1 cellular context compared by ENCODE assay signal in the genomic region with DNA sequence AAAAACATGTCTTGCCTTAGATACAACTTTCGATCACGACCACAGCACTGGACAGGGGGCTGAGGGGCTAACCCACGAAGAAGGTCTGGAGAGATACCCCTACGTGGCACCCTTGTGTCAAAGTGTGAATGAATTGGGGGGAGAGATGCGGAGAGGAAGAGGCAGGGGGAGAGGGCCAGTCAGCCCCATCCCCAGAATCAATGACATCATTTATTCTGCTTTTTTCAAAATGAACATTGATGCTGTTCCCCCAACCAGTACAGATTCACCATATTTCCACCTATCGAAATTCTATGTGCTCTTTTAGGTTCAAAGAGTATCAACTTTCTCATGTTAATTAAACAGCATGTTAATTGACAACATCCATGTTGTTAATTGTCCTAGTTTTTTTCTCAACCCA.
A peak's percentile ranks its signal among the peaks of the same experiment; 100 is the strongest.
TF ChIP-seq lines count a peak whose summit lies in the region.

No MANE protein-coding gene starts in this region.

TF ChIP-seq in HepG2, 621 proteins besides CTCF, POLR2A, EP300 and RAD21:
- TF ChIP-seq ATF7 (IDR thresholded peaks at IDR 0.05) (peak; percentile 68), ATF7 (CRISPR knock-in tag; IDR thresholded peaks at IDR 0.05) (no peak), ETV5 (CRISPR knock-in tag; IDR thresholded peaks at IDR 0.05; ENCODE audit: borderline replicate concordance) (no peak)
